In the genomic region with DNA sequence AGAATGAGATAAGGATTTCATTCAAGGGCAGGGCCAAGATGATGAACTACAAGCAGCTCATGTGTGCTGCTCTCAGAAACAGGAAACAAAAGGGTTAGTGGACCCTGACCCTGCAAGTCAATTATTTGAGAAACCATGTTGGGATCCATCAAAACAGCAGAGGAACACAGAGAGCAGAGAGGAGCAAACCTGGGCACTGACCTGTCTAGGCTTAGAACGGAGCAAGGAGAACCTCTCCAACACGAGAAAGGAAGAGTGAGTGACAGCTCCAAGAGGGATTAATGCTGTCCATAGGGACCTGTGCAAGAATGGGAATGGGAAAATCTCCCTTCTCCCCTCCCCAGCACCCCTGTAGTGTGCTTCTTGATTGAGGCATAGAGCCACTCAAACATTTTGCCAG, we compare ENCODE assay signal across 8 cellular contexts. TPM values are rescaled to one million over a fixed set of nuclear protein-coding genes. Genes with fewer than 3 reads are reported as not detected.
"Had no signal": no experiment of that assay in that cellular context is flagged by ENCODE, and none has a peak within 500 bp of the region (broad histone marks: within the 10 kb centered on the region; RNA-seq: fewer than 3 reads in every experiment).

No MANE protein-coding gene starts in this region.

- DNase-seq: H9, HCEC 1CT, KBM-7 had no signal

- H3K4me3 ChIP-seq: GM23338 had no signal

- H2AFZ ChIP-seq: GM23338 had no signal

- H3K4me2 ChIP-seq: GM23338 had no signal

- ATAC-seq: GM23338 had no signal

- FAIRE-seq: H1, H54, HTR-8/SVneo had no signal

RNA-seq across cellular contexts. Expression of a gene that starts 53.9 kb away (rescaled TPM):
- total RNA-seq: GM23338, H1, H9 had no signal
- polyA plus RNA-seq: GM23338, H1, IgD-negative memory B cell had no signal
